In the genomic region with DNA sequence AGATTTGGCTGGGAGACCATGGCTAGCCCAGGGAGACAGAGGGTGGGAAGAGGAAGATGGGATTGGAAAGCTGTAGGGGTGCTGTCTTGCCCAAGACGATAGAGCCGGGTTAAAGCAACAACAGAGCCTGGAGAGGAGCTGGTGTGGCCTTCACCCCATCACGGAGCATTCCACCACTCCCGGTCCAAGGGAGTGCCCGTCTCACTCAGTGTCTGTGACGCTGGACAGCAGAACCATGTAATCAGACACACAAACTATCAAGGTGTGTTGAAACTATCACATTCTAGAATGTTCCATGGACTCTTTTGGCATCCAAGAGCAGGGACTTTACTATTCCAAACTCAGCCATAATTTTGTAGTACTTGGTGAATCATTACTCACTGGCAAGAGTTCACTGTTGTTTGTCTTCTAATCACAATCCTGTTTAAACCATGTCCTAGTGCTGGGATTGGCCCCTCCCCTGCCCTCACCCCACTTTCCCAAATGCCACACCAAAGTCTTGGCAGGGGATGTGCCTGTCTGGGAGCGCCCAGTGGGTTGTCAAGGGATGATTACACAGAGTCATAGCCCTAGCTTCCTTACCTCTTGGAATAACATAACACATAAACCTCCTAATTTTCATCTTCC, we compare ENCODE assay signal across 6 cellular contexts.
DNase-seq lines count a peak whose midpoint lies in the region; ATAC-seq, FAIRE-seq and TF ChIP-seq lines count a peak whose summit lies in the region.
"Not testable (repeated sequence)": the region's sequence is repeated elsewhere in the genome, so short reads cannot be mapped to it uniquely, and the experiment has no call there.

No MANE protein-coding gene starts in this region.

- H3K9ac ChIP-seq in IMR-90 (ENCODE audit: low read depth, low read length); kidney (ENCODE audit: low read length in 2 of 2): not testable (repeated sequence)

- not testable (repeated sequence) for TF ChIP-seq RAD21 in IMR-90 (IDR thresholded peaks at IDR 0.05; ENCODE audit: low read length)

- not testable (repeated sequence) for H3K23ac ChIP-seq in IMR-90 (ENCODE audit: low read depth, low read length)

- H2BK20ac ChIP-seq in IMR-90 (ENCODE audit: low read depth, low read length) = not testable (repeated sequence)

- TF ChIP-seq POLR2A in IMR-90 (IDR thresholded peaks at IDR 0.05; ENCODE audit: low read depth, low read length); right lobe of liver (IDR thresholded peaks at IDR 0.05): not testable (repeated sequence)

- WGBS in IMR-90 (ENCODE audit: extremely low coverage in 2 of 2, insufficient read length in 1 of 2), 2 experiments = 100% methylated on average over 3 of the region's 7 CpGs; no CpG with 5 or more reads in 1 of the 2 experiments
- 62% methylated on average over 6 of the region's 7 CpGs for WGBS in right lobe of liver (ENCODE audit: insufficient coverage, low coverage, low lambda C conversion rate, missing lambda C conversion rate)

- CTCF ChIA-PET in IMR-90 (lab: Yijun Ruan, JAX) = not testable (repeated sequence)

- BruUV-seq in IMR-90 (replicated peaks; lab: Mats Ljungman, UMichigan) = not testable (repeated sequence)

- not testable (repeated sequence) for H2AK9ac ChIP-seq in IMR-90 (replicated peaks; ENCODE audit: low read depth, low read length, poor library complexity)

- H2AK5ac ChIP-seq in IMR-90 (ENCODE audit: low read depth, low read length) = not testable (repeated sequence)

- not testable (repeated sequence) for TF ChIP-seq CTCF in IMR-90 (conservative IDR thresholded peaks at IDR 0.05; ENCODE audit: low read depth, low read length); bronchial epithelial cell (IDR thresholded peaks at IDR 0.05; ENCODE audit: insufficient read depth, low read length, severe bottlenecking); fibroblast of the aortic adventitia (IDR thresholded peaks at IDR 0.05; ENCODE audit: insufficient read depth, low read length); kidney (IDR thresholded peaks at IDR 0.05; ENCODE audit: borderline replicate concordance, extremely low read depth, insufficient read depth); right lobe of liver (IDR thresholded peaks at IDR 0.05); upper lobe of right lung (IDR thresholded peaks at IDR 0.05)

- dilution Hi-C loops in IMR-90 (cut with HindIII; ENCODE audit: low sequenced_read_pairs, unreplicated experiment) = not testable (repeated sequence)

- H3K27ac ChIP-seq in IMR-90 (ENCODE audit: insufficient read depth, low read length) = peak overlapping the region; percentile 74; the same call in 1 of the 2 replicates
- not testable (repeated sequence) for H3K27ac ChIP-seq in kidney (ENCODE audit: low read depth in 2 of 2, low read length in 2 of 2)
- peak overlapping the region; percentile 39 to 99 (median 80) for H3K27ac ChIP-seq in right lobe of liver
- H3K27ac ChIP-seq in upper lobe of right lung = peak overlapping the region; percentile 13

- not testable (repeated sequence) for H3K4me3 ChIP-seq in IMR-90 (ENCODE audit: insufficient read depth, low read depth, low read length); bronchial epithelial cell (ENCODE audit: low read depth, low read length); fibroblast of the aortic adventitia (ENCODE audit: low read depth, low read length); kidney (ENCODE audit: low read length in 2 of 2); right lobe of liver; upper lobe of right lung

- not testable (repeated sequence) for H3K4ac ChIP-seq in IMR-90 (ENCODE audit: low read depth, low read length)

- ATAC-seq in IMR-90 (ENCODE audit: low read depth); upper lobe of right lung: not testable (repeated sequence)
- peak; percentile 65 to 81 (median 74) for ATAC-seq in right lobe of liver

- H3K79me1 ChIP-seq in IMR-90 (ENCODE audit: low read depth in 1 of 2, low read length in 2 of 2) = not testable (repeated sequence)

- H4K91ac ChIP-seq in IMR-90 (ENCODE audit: insufficient read depth, low read depth, low read length) = not testable (repeated sequence)

- in situ Hi-C loops in IMR-90 (cut with MboI; ENCODE audit: low sequenced_read_pairs) = not testable (repeated sequence)

- not testable (repeated sequence) for H3K9me3 ChIP-seq in IMR-90 (ENCODE audit: control insufficient read depth, insufficient read depth, low read length); kidney (ENCODE audit: control insufficient read depth in 1 of 2, low read length in 2 of 2); right lobe of liver; upper lobe of right lung

- POLR2A ChIA-PET in IMR-90 (lab: Charles Lee; ENCODE audit: unreplicated experiment) = not testable (repeated sequence)

- H2BK120ac ChIP-seq in IMR-90 (ENCODE audit: low read depth, low read length) = not testable (repeated sequence)

- peak overlapping the region; percentile 47; the same call in 1 of the 2 replicates for H3K18ac ChIP-seq in IMR-90 (ENCODE audit: low read depth, low read length)

- not testable (repeated sequence) for H2AFZ ChIP-seq in IMR-90 (replicated peaks; ENCODE audit: low read length, poor library complexity)

- FAIRE-seq in bronchial epithelial cell (lab: Jason Lieb, UNC) = peak; percentile 80
- not testable (repeated sequence) for FAIRE-seq in kidney (lab: Jason Lieb, UNC)

- H4K20me1 ChIP-seq in IMR-90 (ENCODE audit: insufficient read depth, low read length) = not testable (repeated sequence)

- intact Hi-C loops in IMR-90 (cut with micrococcal nuclease); kidney (cut with DNase I); right lobe of liver (cut with DNase I); upper lobe of right lung (cut with DNase I): not testable (repeated sequence)

- not testable (repeated sequence) for H3K36me3 ChIP-seq in IMR-90 (ENCODE audit: control insufficient read depth, insufficient read depth, low read length); bronchial epithelial cell (ENCODE audit: control insufficient read depth, insufficient read depth, low read length); kidney (ENCODE audit: control insufficient read depth in 1 of 2, insufficient read depth in 2 of 2, low read length in 2 of 2); right lobe of liver; upper lobe of right lung

- H2BK15ac ChIP-seq in IMR-90 (ENCODE audit: low read depth, low read length) = not testable (repeated sequence)

- not testable (repeated sequence) for H3K56ac ChIP-seq in IMR-90 (ENCODE audit: extremely low read depth, insufficient read depth, low read length)

- DNase-seq in IMR-90; bronchial epithelial cell (ENCODE audit: low read depth); upper lobe of right lung: not testable (repeated sequence)
- peak; percentile 14 for DNase-seq in fibroblast of the aortic adventitia (ENCODE audit: low read depth)
- peak; percentile 20 for DNase-seq in kidney
- DNase-seq in right lobe of liver = peak; percentile 78 to 93 (median 90)

- H3K4me1 ChIP-seq in IMR-90 (ENCODE audit: control insufficient read depth, insufficient read depth, low read length) (peaks cover 12% of the 10 kb centered on the region), right lobe of liver (peaks cover 0 to 41% (median 19%) of the 10 kb centered on the region in 4 donors)
- not testable (repeated sequence) for H3K4me1 ChIP-seq in kidney (ENCODE audit: control insufficient read depth in 1 of 2, insufficient read depth in 1 of 2, low read depth in 1 of 2, low read length in 2 of 2); upper lobe of right lung

- H2BK5ac ChIP-seq in IMR-90 (ENCODE audit: low read depth, low read length, poor library complexity, severe bottlenecking) = not testable (repeated sequence)

- H3K14ac ChIP-seq in IMR-90 (replicated peaks; ENCODE audit: low read depth, low read length) = not testable (repeated sequence)

- not testable (repeated sequence) for H4K8ac ChIP-seq in IMR-90 (ENCODE audit: low read depth in 2 of 2, low read length in 2 of 2)

- H4K5ac ChIP-seq in IMR-90 (ENCODE audit: low read depth, low read length) = peak overlapping the region; percentile 30

- not testable (repeated sequence) for H3K4me2 ChIP-seq in IMR-90 (ENCODE audit: low read depth, low read length)

- H3K27me3 ChIP-seq in IMR-90 (ENCODE audit: control insufficient read depth, insufficient read depth, low read length); bronchial epithelial cell (ENCODE audit: control insufficient read depth, insufficient read depth, low read length); right lobe of liver; upper lobe of right lung: not testable (repeated sequence)

- H3K9me1 ChIP-seq in IMR-90 (ENCODE audit: insufficient read depth, low read length) = not testable (repeated sequence)
